In the genomic region with DNA sequence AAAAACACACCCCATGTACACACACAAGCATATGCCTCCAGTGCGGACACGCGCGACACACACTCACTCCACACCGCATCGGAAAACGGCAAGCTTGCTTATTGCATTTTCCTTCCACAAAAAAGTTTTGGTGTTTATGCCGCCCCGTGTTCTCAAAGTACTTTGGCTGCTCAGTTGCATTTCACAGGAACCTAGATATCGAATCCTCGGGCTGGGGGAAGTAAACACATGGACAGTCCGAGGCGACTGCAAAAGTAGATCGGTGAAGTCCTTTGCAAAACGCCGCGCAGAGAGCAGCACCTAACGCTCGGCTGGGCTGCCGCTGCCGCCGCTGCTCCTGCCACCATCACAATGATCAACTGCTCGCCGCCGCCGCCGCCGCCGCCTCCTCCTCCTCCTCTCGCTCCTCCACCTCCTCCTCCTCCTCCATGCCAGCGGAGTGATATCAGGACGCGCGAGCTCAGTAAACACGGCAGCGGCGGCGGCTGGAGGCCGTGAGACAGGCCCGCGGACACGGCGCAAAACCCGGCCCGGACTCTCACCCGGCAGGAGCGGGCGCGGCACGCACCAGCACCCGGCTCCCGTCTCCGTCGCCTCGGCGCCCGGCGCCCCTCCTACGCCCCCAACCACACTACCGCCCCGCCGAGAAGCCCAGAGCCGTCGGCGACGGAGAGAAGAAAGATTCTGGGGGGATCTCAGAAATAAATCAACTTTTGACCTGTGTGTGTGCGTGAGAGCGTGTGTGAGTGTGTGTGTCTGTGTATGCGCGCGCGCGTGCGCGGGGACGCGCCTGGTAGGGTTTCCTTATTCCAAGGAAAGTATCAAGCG, we compare ENCODE assay signal across 1 cellular context.
TF ChIP-seq lines count a peak whose summit lies in the region.

Gene MAML3, minus strand, starts transcription at position 441 of the 828 bp plus-strand sequence. CDS start 857 bp downstream, outside the sequence.

TF ChIP-seq in HEK293, 187 proteins besides CTCF, POLR2A, EP300 and RAD21 (continued from another document):
- TF ChIP-seq TCF7L2 (IDR thresholded peaks at IDR 0.05; ENCODE audit: borderline replicate concordance, low read depth, low read length), result no peak
- peak; percentile 77; the same call in 1 of the 2 replicates for TF ChIP-seq ZNF76 (tag by site-specific recombination; IDR thresholded peaks at IDR 0.05; ENCODE audit: borderline replicate concordance, low read depth)
- TF ChIP-seq ZNF658 (tag by site-specific recombination; IDR thresholded peaks at IDR 0.05), result no peak
- TF ChIP-seq ZNF560 (tag by site-specific recombination; IDR thresholded peaks at IDR 0.05; ENCODE audit: borderline replicate concordance), result peak; percentile 76; the same call in 1 of the 2 replicates
- TF ChIP-seq ZNF37A (tag by site-specific recombination; IDR thresholded peaks at IDR 0.05), result no peak
- no peak for TF ChIP-seq ZNF670 (tag by site-specific recombination; IDR thresholded peaks at IDR 0.05; ENCODE audit: low read depth)
- peak; percentile 43; the same call in 1 of the 2 replicates for TF ChIP-seq ZNF580 (tag by site-specific recombination; IDR thresholded peaks at IDR 0.05)
